ENCODE assay signal across 10 cellular contexts in genomic region chr12:101172316-101172715, GRCh38. TPM values are rescaled to one million over a fixed set of nuclear protein-coding genes. Genes with fewer than 3 reads are reported as not detected.
DNase-seq lines count a peak whose midpoint lies in the region; ATAC-seq and TF ChIP-seq lines count a peak whose summit lies in the region.
"Had no signal": no experiment of that assay in that cellular context is flagged by ENCODE, and none has a peak within 500 bp of the region (broad histone marks: within the 10 kb centered on the region; RNA-seq: fewer than 3 reads in every experiment).

No MANE protein-coding gene starts in this region.

- H3K27ac ChIP-seq in colonic mucosa (no peak overlapping the region), right atrium auricular region (no peak overlapping the region)

- no peak overlapping the region for H3K4me3 ChIP-seq in colonic mucosa
- H3K4me3 ChIP-seq in mucosa of descending colon = no peak overlapping the region
- no peak overlapping the region for H3K4me3 ChIP-seq in right atrium auricular region

- peak; percentile 55 for DNase-seq in EH (ENCODE audit: low read depth)
- DNase-seq in KBM-7 = peak; percentile 7
- peak; percentile 23 for DNase-seq in colonic mucosa
- peak in 1 of 3 donors; percentile 58 for DNase-seq in mucosa of descending colon
- DNase-seq in NCI-H1105 treated with DMSO at 0.1 percent for 48 hours (lab: John Stamatoyannopoulos, UW) = no peak
- DNase-seq in stimulated activated CD4-positive, alpha-beta T cell treated with anti-CD3 and anti-CD28 coated beads, Interleukin-15, amount 100 ng/mL, for 24 hours = no peak
- no peak for DNase-seq in right atrium auricular region (ENCODE audit: low spot score)
- DNase-seq in activated CD4-positive, alpha-beta T cell treated with anti-CD3 and anti-CD28 coated beads, Interleukin-2, amount 50 U/mL, for 1 hour = no peak
- DNase-seq: GOT3, retina had no signal

- H3K27me3 ChIP-seq in colonic mucosa = no peaks in the 10 kb centered on the region
- no peaks in the 10 kb centered on the region for H3K27me3 ChIP-seq in right atrium auricular region

- no peak overlapping the region for H3K9ac ChIP-seq in colonic mucosa (ENCODE audit: low read depth in 2 of 2, low read length in 2 of 2)

- ATAC-seq in mucosa of descending colon = peak; percentile 45

- no peaks in the 10 kb centered on the region for H3K4me1 ChIP-seq in colonic mucosa
- H3K4me1 ChIP-seq in mucosa of descending colon (ENCODE audit: low read depth) = no peaks in the 10 kb centered on the region
- no peaks in the 10 kb centered on the region for H3K4me1 ChIP-seq in right atrium auricular region

- H3K9me3 ChIP-seq in colonic mucosa (no peaks in the 10 kb centered on the region), mucosa of descending colon (no peaks in the 10 kb centered on the region), right atrium auricular region (peaks cover 0 to 10% of the 10 kb centered on the region in 2 donors)

- TF ChIP-seq CTCF in colonic mucosa (IDR thresholded peaks at IDR 0.05) (peak; percentile 27), mucosa of descending colon (IDR thresholded peaks at IDR 0.05) (no peak), right atrium auricular region (IDR thresholded peaks at IDR 0.05) (no peak)

- H3K36me3 ChIP-seq in colonic mucosa (no peaks in the 10 kb centered on the region), mucosa of descending colon (ENCODE audit: low read depth) (no peaks in the 10 kb centered on the region), right atrium auricular region (no peaks in the 10 kb centered on the region)

- intact Hi-C loops in colonic mucosa (cut with DNase I) (loop anchor here (5.0 kb wide), 1 partner anchor 150 kb away; no protein-coding TSS in a partner anchor), mucosa of descending colon (cut with DNase I, micrococcal nuclease) (no loop called here)

- in situ Hi-C loops in KBM-7 (cut with MboI; ENCODE audit: low pct_unique_long_range_greater_than_20kb, low sequenced_read_pairs) = no loop called here

RNA-seq across cellular contexts. Expression of gene SLC5A8, which starts 37.7 kb away (rescaled TPM):
- under 1 TPM; 0.30 to 0.35 TPM for total RNA-seq in colonic mucosa
- under 1 TPM in 2 of 3 donors, not detected in 1; 0.07 to 0.49 TPM for total RNA-seq in mucosa of descending colon
- total RNA-seq in right atrium auricular region = not detected

Comparison
In these comparisons a context has a peak if more than half of its experiments do, and no peak if none do; other contexts are left out.
1. DNase-seq: peak in EH (single experiment), KBM-7 (single experiment) and colonic mucosa (single experiment); none in NCI-H1105 treated with DMSO at 0.1 percent for 48 hours (single experiment), stimulated activated CD4-positive, alpha-beta T cell treated with anti-CD3 and anti-CD28 coated beads, Interleukin-15, amount 100 ng/mL, for 24 hours (single experiment), right atrium auricular region (single experiment) and activated CD4-positive, alpha-beta T cell treated with anti-CD3 and anti-CD28 coated beads, Interleukin-2, amount 50 U/mL, for 1 hour (single experiment).